Comparison of ENCODE assay signal across 22 cellular contexts in the genomic region with DNA sequence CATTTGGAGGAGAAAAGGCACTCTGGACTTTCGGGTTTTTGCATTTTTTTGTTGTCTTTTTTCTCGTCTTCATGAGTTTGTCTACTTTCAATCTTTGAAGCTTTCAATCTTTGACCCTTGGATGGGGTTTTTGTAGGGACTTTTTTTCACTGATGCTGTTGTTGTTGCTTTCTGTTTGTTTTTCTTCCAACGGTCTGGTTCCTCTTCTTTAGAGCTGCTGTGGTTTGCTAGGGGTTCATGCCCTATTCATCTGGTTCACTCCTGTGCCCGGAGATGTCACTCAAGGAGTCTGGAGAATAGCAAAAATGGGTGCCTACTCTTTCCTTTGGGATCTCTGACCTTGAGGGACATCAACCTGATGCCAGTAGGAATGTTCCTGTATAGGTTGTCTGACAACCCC.
DNase-seq lines count a peak whose midpoint lies in the region; ATAC-seq, FAIRE-seq and TF ChIP-seq lines count a peak whose summit lies in the region.
"Had no signal": no experiment of that assay in that cellular context is flagged by ENCODE, and none has a peak within 500 bp of the region (broad histone marks: within the 10 kb centered on the region; RNA-seq: fewer than 3 reads in every experiment).

No MANE protein-coding gene starts in this region.

- FAIRE-seq in GM12878 (lab: Jason Lieb, UNC), result no peak
- FAIRE-seq: A549, D721Med, G401.6, GM12892, GM18507, GM19239 had no signal

- peak; percentile 89 for ATAC-seq in GM18868 (IDR thresholded peaks at IDR 0.05; ENCODE audit: unreplicated experiment)
- ATAC-seq in HG03432 (IDR thresholded peaks at IDR 0.05; ENCODE audit: unreplicated experiment), result peak; percentile 85
- peak; percentile 42; the same call in 2 of the 3 replicates for ATAC-seq in GM12878
- no peak for ATAC-seq in stimulated activated naive B cell treated with anti-CD40 and anti-IgM and Interleukin-4, amounts not matched to agents 10 μg/mL and 1 μg/mL and 100 μg/mL, for 72 hours (replicated peaks)
- ATAC-seq: A549; CD8-positive, alpha-beta T cell had no signal

- no peak overlapping the region for H3K4me3 ChIP-seq in GM12878
- H3K4me3 ChIP-seq: A549; BLaER1 treated with 17β-estradiol and CSF1 and Interleukin-3, amounts not matched to agents 10 nM and 100 nM had no signal

- intact Hi-C loops in GM12878 (cut with micrococcal nuclease; ENCODE audit: unreplicated experiment), result no loop called here
- intact Hi-C loops in activated CD4-positive, alpha-beta memory T cell treated with anti-CD3 and anti-CD28 coated beads for 36 hours (cut with micrococcal nuclease), result no loop called here

- no peak overlapping the region for H3K27ac Mint-ChIP-seq in activated CD4-positive, alpha-beta memory T cell treated with anti-CD3 and anti-CD28 coated beads for 36 hours
- H3K27ac Mint-ChIP-seq in stimulated activated naive B cell treated with anti-CD40 and anti-IgM and Interleukin-4, amounts not matched to agents 10 μg/mL and 1 μg/mL and 100 μg/mL, for 72 hours, result no peak overlapping the region
- H3K27ac Mint-ChIP-seq: B cell; CD4-positive, alpha-beta T cell; CD8-positive, alpha-beta T cell had no signal

- in situ Hi-C loops in GM12878 (cut with MboI), result no loop called here

- no peaks in the 10 kb centered on the region for H3K27me3 ChIP-seq in GM12878 (replicated peaks in 1 of 2; ENCODE audit: control insufficient read depth in 2 of 2, insufficient read depth in 2 of 2, low read length in 1 of 2)
- H3K27me3 ChIP-seq: BLaER1 treated with 17β-estradiol and CSF1 and Interleukin-3, amounts not matched to agents 10 nM and 100 nM had no signal

- SMC1A ChIA-PET in GM12878 (lab: Charles Lee; ENCODE audit: uncharacterized antibody, unreplicated experiment), result interaction anchor here (0.8 to 1.3 kb wide), 3 partner anchors 9 to 27 kb away, joined by 3 read pairs; no protein-coding TSS in a partner anchor

- H3K4me1 ChIP-seq in GM12878 (ENCODE audit: control insufficient read depth, insufficient read depth, low read length), result no peaks in the 10 kb centered on the region
- H3K4me1 ChIP-seq: A549; BLaER1 treated with 17β-estradiol and CSF1 and Interleukin-3, amounts not matched to agents 10 nM and 100 nM; Caco-2 had no signal

- TF ChIP-seq POLR2A in GM12878 (IDR thresholded peaks at IDR 0.05; ENCODE audit: low read depth, low read length), result no peak

- H3K27me3 Mint-ChIP-seq in activated CD4-positive, alpha-beta memory T cell treated with anti-CD3 and anti-CD28 coated beads for 36 hours, result no peaks in the 10 kb centered on the region
- no peaks in the 10 kb centered on the region for H3K27me3 Mint-ChIP-seq in stimulated activated naive B cell treated with anti-CD40 and anti-IgM and Interleukin-4, amounts not matched to agents 10 μg/mL and 1 μg/mL and 100 μg/mL, for 72 hours
- H3K27me3 Mint-ChIP-seq: B cell; CD4-positive, alpha-beta T cell had no signal

- no peak for TF ChIP-seq CTCF in GM12878 (IDR thresholded peaks at IDR 0.05 in 2 of 3, conservative IDR thresholded peaks at IDR 0.05 in 1 of 3; ENCODE audit: control insufficient read depth in 2 of 3, extremely low read depth in 1 of 3, insufficient read depth in 1 of 3, low read depth in 3 of 3, low read length in 3 of 3)

- no peak for TF ChIP-seq EP300 in GM12878 (IDR thresholded peaks at IDR 0.05; ENCODE audit: borderline replicate concordance in 1 of 2, control insufficient read depth in 1 of 2, low read depth in 2 of 2, low read length in 2 of 2)

- 13% methylated on average over 4 of the region's 4 CpGs for WGBS in GM12878 (ENCODE audit: insufficient coverage, insufficient replicate concordance, low lambda C conversion rate, missing lambda C conversion rate)

- peaks cover 52% of the 10 kb centered on the region for H3K9me3 Mint-ChIP-seq in activated CD4-positive, alpha-beta memory T cell treated with anti-CD3 and anti-CD28 coated beads for 36 hours
- peaks cover 17 to 20% of the 10 kb centered on the region in 2 donors for H3K9me3 Mint-ChIP-seq in stimulated activated naive B cell treated with anti-CD40 and anti-IgM and Interleukin-4, amounts not matched to agents 10 μg/mL and 1 μg/mL and 100 μg/mL, for 72 hours

- CTCF ChIA-PET in GM12878 (lab: Yijun Ruan, JAX), result no interaction called here
- CTCF ChIA-PET in activated CD4-positive, alpha-beta memory T cell treated with anti-CD3 and anti-CD28 coated beads for 36 hours (lab: Charles Lee), result no interaction called here

- H3K4me3 Mint-ChIP-seq in activated CD4-positive, alpha-beta memory T cell treated with anti-CD3 and anti-CD28 coated beads for 36 hours, result no peak overlapping the region
- H3K4me3 Mint-ChIP-seq in stimulated activated naive B cell treated with anti-CD40 and anti-IgM and Interleukin-4, amounts not matched to agents 10 μg/mL and 1 μg/mL and 100 μg/mL, for 72 hours, result no peak overlapping the region
- H3K4me3 Mint-ChIP-seq: B cell; CD4-positive, alpha-beta T cell; CD8-positive, alpha-beta T cell had no signal

- H3K4me2 ChIP-seq in GM12878 (ENCODE audit: control insufficient read depth, insufficient read depth), result no peak overlapping the region
- H3K4me2 ChIP-seq: A549; BLaER1 treated with 17β-estradiol and CSF1 and Interleukin-3, amounts not matched to agents 10 nM and 100 nM had no signal

- H3K9me3 ChIP-seq in GM12878 (replicated peaks; ENCODE audit: control insufficient read depth, insufficient read depth, low read length), result no peaks in the 10 kb centered on the region
- H3K9me3 ChIP-seq: A549, Caco-2 had no signal

- no peaks in the 10 kb centered on the region for H4K20me1 ChIP-seq in GM12878 (ENCODE audit: control insufficient read depth, insufficient read depth)
- H4K20me1 ChIP-seq: BLaER1 treated with 17β-estradiol and CSF1 and Interleukin-3, amounts not matched to agents 10 nM and 100 nM had no signal

- no peak for TF ChIP-seq RAD21 in GM12878 (IDR thresholded peaks at IDR 0.05; ENCODE audit: insufficient read depth, low read depth, low read length)

- H3K4me1 Mint-ChIP-seq in activated CD4-positive, alpha-beta memory T cell treated with anti-CD3 and anti-CD28 coated beads for 36 hours (ENCODE audit: low read depth), result no peaks in the 10 kb centered on the region
- no peaks in the 10 kb centered on the region for H3K4me1 Mint-ChIP-seq in stimulated activated naive B cell treated with anti-CD40 and anti-IgM and Interleukin-4, amounts not matched to agents 10 μg/mL and 1 μg/mL and 100 μg/mL, for 72 hours
- H3K4me1 Mint-ChIP-seq: B cell had no signal

- DNase-seq in GM12878 (ENCODE audit: low read depth, low spot score), result no peak
- DNase-seq in activated CD4-positive, alpha-beta memory T cell treated with anti-CD3 and anti-CD28 coated beads for 36 hours, result no peak
- DNase-seq in stimulated activated naive B cell treated with anti-CD40 and anti-IgM and Interleukin-4, amounts not matched to agents 10 μg/mL and 1 μg/mL and 100 μg/mL, for 72 hours, result no peak
- DNase-seq: AML-193; Caco-2; Calu3; CD4-positive, alpha-beta T cell; CD8-positive, alpha-beta T cell; DMS79 treated with DMSO at 0.1 percent for 48 hours; GF-D8 had no signal

- RAD21 ChIA-PET in GM12878 (lab: Charles Lee; ENCODE audit: unreplicated experiment), result no interaction called here

- no peaks in the 10 kb centered on the region for H3K36me3 ChIP-seq in GM12878 (ENCODE audit: control insufficient read depth in 2 of 2, insufficient read depth in 2 of 2, low read length in 1 of 2)
- H3K36me3 ChIP-seq: BLaER1 treated with 17β-estradiol and CSF1 and Interleukin-3, amounts not matched to agents 10 nM and 100 nM had no signal

- H3K79me2 ChIP-seq in GM12878 (ENCODE audit: control insufficient read depth, insufficient read depth, low read length), result no peaks in the 10 kb centered on the region

- no peaks in the 10 kb centered on the region for H3K36me3 Mint-ChIP-seq in activated CD4-positive, alpha-beta memory T cell treated with anti-CD3 and anti-CD28 coated beads for 36 hours
- no peaks in the 10 kb centered on the region for H3K36me3 Mint-ChIP-seq in stimulated activated naive B cell treated with anti-CD40 and anti-IgM and Interleukin-4, amounts not matched to agents 10 μg/mL and 1 μg/mL and 100 μg/mL, for 72 hours
- H3K36me3 Mint-ChIP-seq: CD8-positive, alpha-beta T cell had no signal

- no peak overlapping the region for H3K27ac ChIP-seq in GM12878 (ENCODE audit: control insufficient read depth, insufficient read depth)
- H3K27ac ChIP-seq: 22Rv1; A549; BLaER1 treated with 17β-estradiol and CSF1 and Interleukin-3, amounts not matched to agents 10 nM and 100 nM; C4-2B had no signal

- POLR2A ChIA-PET in GM12878 (lab: Charles Lee), result no interaction called here
- POLR2A ChIA-PET in activated CD4-positive, alpha-beta memory T cell treated with anti-CD3 and anti-CD28 coated beads for 36 hours (lab: Charles Lee), result no interaction called here

- no peak overlapping the region for H2AFZ ChIP-seq in GM12878 (ENCODE audit: control insufficient read depth, low read depth, low read length)

- no peak overlapping the region for H3K9ac ChIP-seq in GM12878 (ENCODE audit: control insufficient read depth, insufficient read depth, low read length)
- H3K9ac ChIP-seq: BLaER1 treated with 17β-estradiol and CSF1 and Interleukin-3, amounts not matched to agents 10 nM and 100 nM had no signal

- no TSS peak for BruUV-seq in GM12878 (replicated peaks; lab: Mats Ljungman, UMichigan)

TF ChIP-seq in GM12878, 131 proteins besides CTCF, POLR2A, EP300 and RAD21 (continues in another document):
- no peak for TF ChIP-seq POLR2AphosphoS2 (IDR thresholded peaks at IDR 0.05; ENCODE audit: low read depth, low read length)
- peak in 1 of 2 experiments; percentile 18; a peak in 1 of 4 replicates for TF ChIP-seq IKZF2 (IDR thresholded peaks at IDR 0.05)
- TF ChIP-seq, protein P1, sequence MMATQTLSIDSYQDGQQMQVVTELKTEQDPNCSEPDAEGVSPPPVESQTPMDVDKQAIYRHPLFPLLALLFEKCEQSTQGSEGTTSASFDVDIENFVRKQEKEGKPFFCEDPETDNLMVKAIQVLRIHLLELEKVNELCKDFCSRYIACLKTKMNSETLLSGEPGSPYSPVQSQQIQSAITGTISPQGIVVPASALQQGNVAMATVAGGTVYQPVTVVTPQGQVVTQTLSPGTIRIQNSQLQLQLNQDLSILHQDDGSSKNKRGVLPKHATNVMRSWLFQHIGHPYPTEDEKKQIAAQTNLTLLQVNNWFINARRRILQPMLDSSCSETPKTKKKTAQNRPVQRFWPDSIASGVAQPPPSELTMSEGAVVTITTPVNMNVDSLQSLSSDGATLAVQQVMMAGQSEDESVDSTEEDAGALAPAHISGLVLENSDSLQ (IDR thresholded peaks at IDR 0.05), result peak; percentile 85
- no peak for TF ChIP-seq DPF2 (IDR thresholded peaks at IDR 0.05)
- no peak for TF ChIP-seq CBX3 (IDR thresholded peaks at IDR 0.05; ENCODE audit: borderline replicate concordance, low read depth)

Comparison
In these comparisons a context has a peak if more than half of its experiments do, and no peak if none do; other contexts are left out.
1. ATAC-seq: peak in GM18868 (single experiment), HG03432 (single experiment) and GM12878 (single experiment); none in stimulated activated naive B cell treated with anti-CD40 and anti-IgM and Interleukin-4, amounts not matched to agents 10 μg/mL and 1 μg/mL and 100 μg/mL, for 72 hours (0 of 2).